Comparison of ENCODE assay signal across 1 cellular context in genomic region chr1:230849451-230850194, GRCh38.
TF ChIP-seq lines count a peak whose summit lies in the region.

No MANE protein-coding gene starts in this region.

TF ChIP-seq in HEK293, 187 proteins besides CTCF, POLR2A, EP300 and RAD21 (continued from another document):
- TF ChIP-seq SETDB1 (IDR thresholded peaks at IDR 0.05; ENCODE audit: insufficient read length, low read length) (no peak), ZNF488 (tag by site-specific recombination; IDR thresholded peaks at IDR 0.05) (no peak), ZNF514 (tag by site-specific recombination; IDR thresholded peaks at IDR 0.05) (no peak), ZNF37A (tag by site-specific recombination; IDR thresholded peaks at IDR 0.05) (no peak), KLF1 (tag by site-specific recombination; IDR thresholded peaks at IDR 0.05) (peak; percentile 22; the same call in 1 of the 2 replicates), ZNF449 (tag by site-specific recombination; IDR thresholded peaks at IDR 0.05) (peak; percentile 76), BCL11A (tag by site-specific recombination; IDR thresholded peaks at IDR 0.05; ENCODE audit: low read depth) (no peak), WT1 (tag by site-specific recombination; IDR thresholded peaks at IDR 0.05) (peak; percentile 16; the same call in 1 of the 2 replicates), ZNF596 (tag by site-specific recombination; IDR thresholded peaks at IDR 0.05) (no peak), ZNF513 (tag by site-specific recombination; IDR thresholded peaks at IDR 0.05) (0 out of 2 replicates have a peak, but pooled peaks have one; percentile 14), ZNF558 (tag by site-specific recombination; IDR thresholded peaks at IDR 0.05) (no peak), ELK4 (IDR thresholded peaks at IDR 0.05; ENCODE audit: borderline replicate concordance, low read depth, low read length) (no peak), ZNF248 (tag by site-specific recombination; IDR thresholded peaks at IDR 0.05) (no peak), TRIM28 (IDR thresholded peaks at IDR 0.05; ENCODE audit: borderline replicate concordance, low read length) (no peak), ZBTB21 (tag by site-specific recombination; IDR thresholded peaks at IDR 0.05) (no peak), ZNF580 (tag by site-specific recombination; IDR thresholded peaks at IDR 0.05) (no peak), ZNF792 (tag by site-specific recombination; IDR thresholded peaks at IDR 0.05) (no peak), ZSCAN5A (tag by site-specific recombination; IDR thresholded peaks at IDR 0.05) (no peak), ZNF76 (tag by site-specific recombination; IDR thresholded peaks at IDR 0.05; ENCODE audit: borderline replicate concordance, low read depth) (no peak), ZNF639 (tag by site-specific recombination; IDR thresholded peaks at IDR 0.05) (no peak), ZNF571 (tag by site-specific recombination; IDR thresholded peaks at IDR 0.05) (no peak), ZNF280C (tag by site-specific recombination; IDR thresholded peaks at IDR 0.05) (no peak), ZNF19 (tag by site-specific recombination; IDR thresholded peaks at IDR 0.05; ENCODE audit: low read depth) (no peak), ZNF132 (tag by site-specific recombination; IDR thresholded peaks at IDR 0.05; ENCODE audit: borderline replicate concordance) (no peak), ZNF26 (tag by site-specific recombination; IDR thresholded peaks at IDR 0.05) (no peak), PRDM4 (tag by site-specific recombination; IDR thresholded peaks at IDR 0.05) (no peak), ZBTB26 (tag by site-specific recombination; optimal IDR thresholded peaks at IDR 0.05) (no peak), RBAK (tag by site-specific recombination; IDR thresholded peaks at IDR 0.05) (no peak)
